ENCODE assay signal across 11 cellular contexts in the genomic region with DNA sequence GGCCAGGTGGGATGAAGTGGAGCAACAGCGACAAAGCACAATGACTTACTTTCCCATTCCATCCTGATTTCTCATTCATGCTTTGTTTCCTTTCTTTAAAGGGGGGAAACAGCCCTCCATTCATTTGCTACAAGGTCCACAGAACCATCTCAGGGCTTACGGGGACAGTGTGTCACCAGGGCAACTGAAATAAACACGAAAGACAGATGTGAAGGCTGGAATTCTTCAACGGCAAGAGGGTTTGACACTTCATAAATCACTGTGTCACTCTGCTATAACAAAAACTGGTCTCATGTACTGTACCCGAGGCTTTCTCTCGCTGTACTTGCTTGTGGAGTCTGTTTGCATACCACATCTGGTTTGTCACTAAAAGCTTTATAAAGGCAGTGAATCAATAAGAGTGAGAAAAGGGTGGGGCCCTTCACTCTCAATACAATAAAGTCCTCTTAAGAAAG.
DNase-seq lines count a peak whose midpoint lies in the region; ATAC-seq and TF ChIP-seq lines count a peak whose summit lies in the region.
"Had no signal": no experiment of that assay in that cellular context is flagged by ENCODE, and none has a peak within 500 bp of the region (broad histone marks: within the 10 kb centered on the region; RNA-seq: fewer than 3 reads in every experiment).

No MANE protein-coding gene starts in this region.

- H3K9me3 ChIP-seq in mammary epithelial cell (replicated peaks; ENCODE audit: insufficient read depth, low read length) (no peaks in the 10 kb centered on the region), mesodermal cell (ENCODE audit: control insufficient read depth, low read length) (no peaks in the 10 kb centered on the region)
- H3K9me3 ChIP-seq: uterus had no signal

- peak; percentile 29 for DNase-seq in mammary epithelial cell
- no peak for DNase-seq in NCI-H1694 treated with DMSO at 0.1 percent for 48 hours (lab: John Stamatoyannopoulos, UW)
- no peak for DNase-seq in NCI-H226
- DNase-seq in stimulated activated naive CD4-positive, alpha-beta T cell treated with Interleukin-2 at 50 U/mL for 16 hours (lab: John Stamatoyannopoulos, UW) = no peak
- DNase-seq: activated CD4-positive, alpha-beta memory T cell treated with anti-CD3 and anti-CD28 coated beads for 36 hours; stimulated activated CD4-positive, alpha-beta T cell treated with anti-CD3 and anti-CD28 coated beads, Interleukin-4, amount 100 ng/mL, for 1 hour; uterus had no signal

- no peak overlapping the region for H2AFZ ChIP-seq in mammary epithelial cell (ENCODE audit: low read depth, low read length)

- H3K36me3 ChIP-seq in mammary epithelial cell (ENCODE audit: insufficient read depth, low read length) (no peaks in the 10 kb centered on the region), mesodermal cell (ENCODE audit: control insufficient read depth, insufficient read depth, low read length) (no peaks in the 10 kb centered on the region)
- H3K36me3 ChIP-seq: uterus had no signal

- H3K9ac ChIP-seq in mammary epithelial cell (ENCODE audit: insufficient read depth, low read length) = no peak overlapping the region

- H3K4me1 ChIP-seq in mammary epithelial cell (ENCODE audit: insufficient read depth, low read length) (peaks cover 29% of the 10 kb centered on the region), mesodermal cell (ENCODE audit: control insufficient read depth, insufficient read depth, low read length, poor library complexity, severe bottlenecking) (peaks cover 16% of the 10 kb centered on the region)
- H3K4me1 ChIP-seq: uterus had no signal

- H4K20me1 ChIP-seq in mammary epithelial cell (ENCODE audit: insufficient read depth, low read length) = no peaks in the 10 kb centered on the region

- peaks cover 49% of the 10 kb centered on the region for H3K79me2 ChIP-seq in mammary epithelial cell (ENCODE audit: insufficient read depth, low read length)

- TF ChIP-seq CTCF in mammary epithelial cell (conservative IDR thresholded peaks at IDR 0.05 in 1 of 2, IDR thresholded peaks at IDR 0.05 in 1 of 2; ENCODE audit: extremely low read depth in 1 of 2, insufficient read depth in 1 of 2, low read depth in 1 of 2, low read length in 2 of 2) = no peak

- CTCF ChIA-PET in mammary epithelial cell (lab: Charles Lee; ENCODE audit: low non-redundant PET) = no interaction called here

- H3K4me3 ChIP-seq in mammary epithelial cell (replicated peaks in 1 of 3; ENCODE audit: insufficient read depth in 1 of 3, low read depth in 2 of 3, low read length in 3 of 3) = no peak overlapping the region
- H3K4me3 ChIP-seq in mesodermal cell (ENCODE audit: extremely low read depth, insufficient read depth, low read length, poor library complexity, severe bottlenecking) = no peak overlapping the region
- H3K4me3 ChIP-seq: uterus had no signal

- dilution Hi-C loops in mammary epithelial cell (cut with HindIII; ENCODE audit: low sequenced_read_pairs) = no loop called here

- H3K27ac ChIP-seq in mammary epithelial cell (ENCODE audit: insufficient read depth, low read depth, low read length) (no peak overlapping the region), mesodermal cell (ENCODE audit: low read depth, low read length, severe bottlenecking) (peak overlapping the region; percentile 57)
- H3K27ac ChIP-seq: uterus had no signal

- H3K4me2 ChIP-seq in mammary epithelial cell (ENCODE audit: insufficient read depth, low read depth, low read length) = no peak overlapping the region

- in situ Hi-C loops in mammary epithelial cell (cut with MboI; ENCODE audit: low sequenced_read_pairs in 2 of 2) = no loop called here

- ATAC-seq in GM18867 (IDR thresholded peaks at IDR 0.05; ENCODE audit: unreplicated experiment) (peak; percentile 71), HG03571 (IDR thresholded peaks at IDR 0.05; ENCODE audit: unreplicated experiment) (peak; percentile 53), HG02588 (IDR thresholded peaks at IDR 0.05; ENCODE audit: unreplicated experiment) (no peak)

- intact Hi-C loops in mammary epithelial cell (cut with micrococcal nuclease) = loop anchor here (5.0 kb wide), 1 partner anchor 53 kb away; no protein-coding TSS in a partner anchor

- WGBS in mammary epithelial cell (ENCODE audit: low coverage, missing lambda C conversion rate) = 68% methylated on average over 5 of the region's 6 CpGs
- 17 to 30% methylated on average over 2 of the region's 6 CpGs for WGBS in mesodermal cell (ENCODE audit: insufficient coverage in 2 of 2), 2 experiments

- no peaks in the 10 kb centered on the region for H3K27me3 ChIP-seq in mammary epithelial cell (ENCODE audit: insufficient read depth, low read length)
- H3K27me3 ChIP-seq: uterus had no signal

- no TSS peak for BruUV-seq in mammary epithelial cell (replicated peaks; lab: Mats Ljungman, UMichigan)
